1 cellular context compared by ENCODE assay signal in the genomic region with DNA sequence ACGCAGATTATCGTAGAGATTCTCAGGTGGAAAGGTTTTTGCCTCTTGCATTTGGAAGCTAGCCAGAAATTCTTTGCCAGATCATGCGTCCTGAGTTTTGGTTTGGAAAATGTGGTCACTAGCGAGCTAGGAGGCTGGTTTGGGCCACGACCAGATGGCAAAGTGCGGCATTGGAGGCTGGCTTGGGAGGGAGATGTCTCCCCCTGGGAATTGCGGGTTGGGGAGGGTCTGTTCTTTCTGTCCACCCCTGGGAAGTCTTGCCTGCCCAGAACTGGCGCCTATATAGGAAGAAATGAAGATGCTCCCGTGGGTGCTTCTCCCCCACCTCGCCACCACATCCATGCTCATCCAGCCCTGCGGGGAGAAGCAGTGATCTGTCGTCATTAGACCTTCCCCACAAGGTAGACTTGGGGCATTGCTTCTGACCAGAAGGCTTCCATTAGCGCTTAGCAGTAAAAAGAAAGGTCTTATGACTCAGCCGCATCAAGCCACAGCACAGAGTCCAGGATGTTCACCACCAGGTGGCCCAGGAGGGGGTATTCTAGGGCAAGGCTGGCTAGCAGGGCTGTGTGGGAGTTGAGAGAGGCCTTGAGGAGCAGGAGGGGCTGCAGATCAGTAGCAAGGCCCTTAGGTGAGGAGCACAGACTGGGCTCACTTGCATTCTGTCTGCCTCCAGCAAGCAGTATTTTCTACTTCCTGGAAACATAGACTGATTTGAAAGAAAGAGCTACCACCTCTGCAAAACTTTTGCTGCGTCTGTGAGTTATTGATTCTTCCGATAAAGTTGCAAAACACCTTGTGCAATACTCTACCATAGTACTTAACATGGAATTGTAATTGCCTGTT.
TF ChIP-seq lines count a peak whose summit lies in the region.

No MANE protein-coding gene starts in this region.

TF ChIP-seq in HepG2, 621 proteins besides CTCF, POLR2A, EP300 and RAD21 (continued from another document and continues in another):
- TF ChIP-seq, protein P1, sequence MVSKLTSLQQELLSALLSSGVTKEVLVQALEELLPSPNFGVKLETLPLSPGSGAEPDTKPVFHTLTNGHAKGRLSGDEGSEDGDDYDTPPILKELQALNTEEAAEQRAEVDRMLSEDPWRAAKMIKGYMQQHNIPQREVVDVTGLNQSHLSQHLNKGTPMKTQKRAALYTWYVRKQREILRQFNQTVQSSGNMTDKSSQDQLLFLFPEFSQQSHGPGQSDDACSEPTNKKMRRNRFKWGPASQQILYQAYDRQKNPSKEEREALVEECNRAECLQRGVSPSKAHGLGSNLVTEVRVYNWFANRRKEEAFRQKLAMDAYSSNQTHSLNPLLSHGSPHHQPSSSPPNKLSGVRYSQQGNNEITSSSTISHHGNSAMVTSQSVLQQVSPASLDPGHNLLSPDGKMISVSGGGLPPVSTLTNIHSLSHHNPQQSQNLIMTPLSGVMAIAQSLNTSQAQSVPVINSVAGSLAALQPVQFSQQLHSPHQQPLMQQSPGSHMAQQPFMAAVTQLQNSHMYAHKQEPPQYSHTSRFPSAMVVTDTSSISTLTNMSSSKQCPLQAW (CRISPR knock-in tag; IDR thresholded peaks at IDR 0.05): 0 out of 2 replicates have a peak, but pooled peaks have one; percentile 52
- no peak for TF ChIP-seq EED (CRISPR knock-in tag; IDR thresholded peaks at IDR 0.05)
- TF ChIP-seq, protein P2, sequence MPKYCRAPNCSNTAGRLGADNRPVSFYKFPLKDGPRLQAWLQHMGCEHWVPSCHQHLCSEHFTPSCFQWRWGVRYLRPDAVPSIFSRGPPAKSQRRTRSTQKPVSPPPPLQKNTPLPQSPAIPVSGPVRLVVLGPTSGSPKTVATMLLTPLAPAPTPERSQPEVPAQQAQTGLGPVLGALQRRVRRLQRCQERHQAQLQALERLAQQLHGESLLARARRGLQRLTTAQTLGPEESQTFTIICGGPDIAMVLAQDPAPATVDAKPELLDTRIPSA (CRISPR knock-in tag; IDR thresholded peaks at IDR 0.05; ENCODE audit: borderline replicate concordance): no peak
- TF ChIP-seq ZFP36L1 (CRISPR knock-in tag; IDR thresholded peaks at IDR 0.05): 0 out of 2 replicates have a peak, but pooled peaks have one; percentile 43
- TF ChIP-seq, protein P3, sequence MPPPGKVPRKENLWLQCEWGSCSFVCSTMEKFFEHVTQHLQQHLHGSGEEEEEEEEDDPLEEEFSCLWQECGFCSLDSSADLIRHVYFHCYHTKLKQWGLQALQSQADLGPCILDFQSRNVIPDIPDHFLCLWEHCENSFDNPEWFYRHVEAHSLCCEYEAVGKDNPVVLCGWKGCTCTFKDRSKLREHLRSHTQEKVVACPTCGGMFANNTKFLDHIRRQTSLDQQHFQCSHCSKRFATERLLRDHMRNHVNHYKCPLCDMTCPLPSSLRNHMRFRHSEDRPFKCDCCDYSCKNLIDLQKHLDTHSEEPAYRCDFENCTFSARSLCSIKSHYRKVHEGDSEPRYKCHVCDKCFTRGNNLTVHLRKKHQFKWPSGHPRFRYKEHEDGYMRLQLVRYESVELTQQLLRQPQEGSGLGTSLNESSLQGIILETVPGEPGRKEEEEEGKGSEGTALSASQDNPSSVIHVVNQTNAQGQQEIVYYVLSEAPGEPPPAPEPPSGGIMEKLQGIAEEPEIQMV (CRISPR knock-in tag; IDR thresholded peaks at IDR 0.05; ENCODE audit: low read depth): peak; percentile 75; the same call in 1 of the 2 replicates
- peak; percentile 58; the same call in 1 of the 2 replicates for TF ChIP-seq IKZF5 (CRISPR knock-in tag; IDR thresholded peaks at IDR 0.05)
- peak; percentile 82 for TF ChIP-seq SMC3 (IDR thresholded peaks at IDR 0.05; ENCODE audit: low read length)
- no peak for TF ChIP-seq STAT6 (CRISPR knock-in tag; IDR thresholded peaks at IDR 0.05; ENCODE audit: borderline replicate concordance)
- TF ChIP-seq TFE3 (CRISPR knock-in tag; IDR thresholded peaks at IDR 0.05): peak; percentile 66; the same call in 1 of the 2 replicates
- no peak for TF ChIP-seq ZBTB1 (CRISPR knock-in tag; IDR thresholded peaks at IDR 0.05; ENCODE audit: borderline replicate concordance)
- TF ChIP-seq MXD4 (CRISPR knock-in tag; IDR thresholded peaks at IDR 0.05): 0 out of 2 replicates have a peak, but pooled peaks have one; percentile 49
- peak; percentile 49; the same call in 1 of the 2 replicates for TF ChIP-seq PHF21A (CRISPR knock-in tag; IDR thresholded peaks at IDR 0.05)
- TF ChIP-seq ZNF777 (CRISPR knock-in tag; IDR thresholded peaks at IDR 0.05): peak; percentile 50; the same call in 1 of the 2 replicates
- peak; percentile 54 to 87; a peak in 3 of 4 replicates for TF ChIP-seq HMGXB4 (CRISPR knock-in tag; IDR thresholded peaks at IDR 0.05; ENCODE audit: borderline replicate concordance in 1 of 2, low read depth in 1 of 2)
- no peak for TF ChIP-seq ZBTB26 (CRISPR knock-in tag; IDR thresholded peaks at IDR 0.05; ENCODE audit: borderline replicate concordance)
- no peak for TF ChIP-seq ZNF740 (CRISPR knock-in tag; IDR thresholded peaks at IDR 0.05)
- 0 out of 2 replicates have a peak, but pooled peaks have one; percentile 28 for TF ChIP-seq ZNF543 (CRISPR knock-in tag; IDR thresholded peaks at IDR 0.05)
- no peak for TF ChIP-seq ZNF326 (CRISPR knock-in tag; IDR thresholded peaks at IDR 0.05; ENCODE audit: borderline replicate concordance)
- TF ChIP-seq GATAD1 (CRISPR knock-in tag; IDR thresholded peaks at IDR 0.05): peak; percentile 43; the same call in 1 of the 2 replicates
- TF ChIP-seq LCORL (IDR thresholded peaks at IDR 0.05): no peak
- TF ChIP-seq LCORL (CRISPR knock-in tag; IDR thresholded peaks at IDR 0.05): peak; percentile 41; the same call in 1 of the 2 replicates
- TF ChIP-seq THYN1 (CRISPR knock-in tag; IDR thresholded peaks at IDR 0.05; ENCODE audit: borderline replicate concordance, low read depth): no peak
- TF ChIP-seq, protein P4, sequence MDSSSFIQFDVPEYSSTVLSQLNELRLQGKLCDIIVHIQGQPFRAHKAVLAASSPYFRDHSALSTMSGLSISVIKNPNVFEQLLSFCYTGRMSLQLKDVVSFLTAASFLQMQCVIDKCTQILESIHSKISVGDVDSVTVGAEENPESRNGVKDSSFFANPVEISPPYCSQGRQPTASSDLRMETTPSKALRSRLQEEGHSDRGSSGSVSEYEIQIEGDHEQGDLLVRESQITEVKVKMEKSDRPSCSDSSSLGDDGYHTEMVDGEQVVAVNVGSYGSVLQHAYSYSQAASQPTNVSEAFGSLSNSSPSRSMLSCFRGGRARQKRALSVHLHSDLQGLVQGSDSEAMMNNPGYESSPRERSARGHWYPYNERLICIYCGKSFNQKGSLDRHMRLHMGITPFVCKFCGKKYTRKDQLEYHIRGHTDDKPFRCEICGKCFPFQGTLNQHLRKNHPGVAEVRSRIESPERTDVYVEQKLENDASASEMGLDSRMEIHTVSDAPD (CRISPR knock-in tag; IDR thresholded peaks at IDR 0.05): 0 out of 2 replicates have a peak, but pooled peaks have one; percentile 12
- no peak for TF ChIP-seq MLX (CRISPR knock-in tag; IDR thresholded peaks at IDR 0.05)
- TF ChIP-seq, protein P5, sequence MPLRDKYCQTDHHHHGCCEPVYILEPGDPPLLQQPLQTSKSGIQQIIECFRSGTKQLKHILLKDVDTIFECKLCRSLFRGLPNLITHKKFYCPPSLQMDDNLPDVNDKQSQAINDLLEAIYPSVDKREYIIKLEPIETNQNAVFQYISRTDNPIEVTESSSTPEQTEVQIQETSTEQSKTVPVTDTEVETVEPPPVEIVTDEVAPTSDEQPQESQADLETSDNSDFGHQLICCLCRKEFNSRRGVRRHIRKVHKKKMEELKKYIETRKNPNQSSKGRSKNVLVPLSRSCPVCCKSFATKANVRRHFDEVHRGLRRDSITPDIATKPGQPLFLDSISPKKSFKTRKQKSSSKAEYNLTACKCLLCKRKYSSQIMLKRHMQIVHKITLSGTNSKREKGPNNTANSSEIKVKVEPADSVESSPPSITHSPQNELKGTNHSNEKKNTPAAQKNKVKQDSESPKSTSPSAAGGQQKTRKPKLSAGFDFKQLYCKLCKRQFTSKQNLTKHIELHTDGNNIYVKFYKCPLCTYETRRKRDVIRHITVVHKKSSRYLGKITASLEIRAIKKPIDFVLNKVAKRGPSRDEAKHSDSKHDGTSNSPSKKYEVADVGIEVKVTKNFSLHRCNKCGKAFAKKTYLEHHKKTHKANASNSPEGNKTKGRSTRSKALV (CRISPR knock-in tag; IDR thresholded peaks at IDR 0.05): no peak
- no peak for TF ChIP-seq SOX6 (IDR thresholded peaks at IDR 0.05)
- TF ChIP-seq SOX6 (CRISPR knock-in tag; IDR thresholded peaks at IDR 0.05): peak; percentile 78
- TF ChIP-seq SAP130 (CRISPR knock-in tag; IDR thresholded peaks at IDR 0.05; ENCODE audit: low read depth): peak; percentile 73
- no peak for TF ChIP-seq ATF7-NPFF (CRISPR knock-in tag; IDR thresholded peaks at IDR 0.05; ENCODE audit: low read depth)
- 0 out of 2 replicates have a peak, but pooled peaks have one; percentile 22 for TF ChIP-seq ZMYM4 (CRISPR knock-in tag; IDR thresholded peaks at IDR 0.05)
- no peak for TF ChIP-seq HNRNPK (IDR thresholded peaks at IDR 0.05; ENCODE audit: low read depth, low read length, poor library complexity, severe bottlenecking)
- TF ChIP-seq CEBPB (IDR thresholded peaks at IDR 0.05; ENCODE audit: borderline replicate concordance, low read depth, low read length): peak; percentile 98
